9 cellular contexts compared by ENCODE assay signal in the genomic region with DNA sequence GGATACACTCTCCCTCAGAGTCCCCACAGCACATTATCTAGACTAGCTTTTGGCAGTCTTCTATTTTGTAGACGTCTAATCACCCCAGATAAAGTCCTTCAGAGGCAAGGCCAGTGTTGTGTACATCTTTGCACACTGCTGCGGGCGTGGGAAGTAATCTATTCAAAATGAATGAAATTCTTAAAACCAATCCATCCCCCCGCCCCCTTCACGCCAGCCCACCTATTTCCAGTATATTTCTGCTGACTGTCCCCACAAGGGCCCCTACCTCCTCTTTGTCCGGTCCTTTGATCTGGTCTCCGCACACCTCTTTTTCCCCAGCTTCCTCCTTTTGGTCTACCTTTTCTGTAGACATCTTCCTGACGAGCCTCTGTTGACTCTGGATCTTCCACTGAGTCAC. TPM values are rescaled to one million over a fixed set of nuclear protein-coding genes. Genes with fewer than 3 reads are reported as not detected.
A peak's percentile ranks its signal among the peaks of the same experiment; 100 is the strongest.
DNase-seq lines count a peak whose midpoint lies in the region; ATAC-seq and TF ChIP-seq lines count a peak whose summit lies in the region.
"Had no signal": no experiment of that assay in that cellular context is flagged by ENCODE, and none has a peak within 500 bp of the region (broad histone marks: within the 10 kb centered on the region; RNA-seq: fewer than 3 reads in every experiment).

No MANE protein-coding gene starts in this region.

- H3K9me3 ChIP-seq in PC-3 (ENCODE audit: low read length) (no peaks in the 10 kb centered on the region), endodermal cell (ENCODE audit: control insufficient read depth, low read length) (no peaks in the 10 kb centered on the region), neuron (ENCODE audit: low read length) (no peaks in the 10 kb centered on the region)

- peaks cover 8 to 20% of the 10 kb centered on the region in 2 donors for H3K36me3 Mint-ChIP-seq in CD14-positive monocyte
- H3K36me3 Mint-ChIP-seq in endodermal cell (ENCODE audit: low read depth) = peaks cover 27% of the 10 kb centered on the region

- CTCF ChIA-PET in PC-3 (lab: Charles Lee) = interaction anchor here (0.6 to 1.7 kb wide), 2 partner anchors 12 to 26 kb away, joined by 4 to 11 read pairs; no protein-coding TSS in a partner anchor

- H3F3A ChIP-seq in PC-3 (ENCODE audit: low read length, unreplicated experiment) = peaks cover 6% of the 10 kb centered on the region

- H3K9ac ChIP-seq in PC-3 (ENCODE audit: low read length) (no peak overlapping the region), endodermal cell (ENCODE audit: extremely low read depth, low read length, poor library complexity, severe bottlenecking) (peak overlapping the region; percentile 48)

- H3K4me3 ChIP-seq in PC-3 (ENCODE audit: low read length) = no peak overlapping the region; the same call in 1 of the 2 replicates
- H3K4me3 ChIP-seq in endodermal cell (ENCODE audit: low read length) = peak overlapping the region; percentile 97
- H3K4me3 ChIP-seq in neuron (ENCODE audit: low read length) = peak overlapping the region; percentile 74

- peaks cover 22% of the 10 kb centered on the region for H3K36me3 ChIP-seq in PC-3 (ENCODE audit: low read depth, low read length)
- peaks cover 52% of the 10 kb centered on the region for H3K36me3 ChIP-seq in endodermal cell (ENCODE audit: control insufficient read depth, insufficient read depth, low read length)
- peaks cover 35% of the 10 kb centered on the region for H3K36me3 ChIP-seq in neuron (ENCODE audit: insufficient read depth, low read length)

- H2AFZ ChIP-seq in PC-3 (ENCODE audit: low read length) (peak overlapping the region; percentile 76; the same call in 1 of the 2 replicates), neuron (ENCODE audit: low read depth, low read length) (no peak overlapping the region)

- peak overlapping the region; percentile 89 for H3K4me2 ChIP-seq in PC-3 (ENCODE audit: low read length)

- H3K9me3 Mint-ChIP-seq in CD14-positive monocyte (peaks cover 0 to 3% (median 0%) of the 10 kb centered on the region in 7 donors), endodermal cell (no peaks in the 10 kb centered on the region)

- H3K4me1 ChIP-seq in PC-3 (ENCODE audit: insufficient read depth, low read length) (peaks cover 17% of the 10 kb centered on the region), endodermal cell (ENCODE audit: control insufficient read depth, insufficient read depth, low read length) (peaks cover 27% of the 10 kb centered on the region), neuron (ENCODE audit: insufficient read depth, low read length) (peaks cover 38% of the 10 kb centered on the region)

- 21 to 44% methylated on average over 3 to 8 of the region's 8 CpGs for WGBS in endodermal cell (ENCODE audit: insufficient coverage in 1 of 2, insufficient read length in 1 of 2), 2 experiments

- BruUV-seq in PC-3 (replicated peaks; lab: Mats Ljungman, UMichigan) = no TSS peak

- H3K27ac ChIP-seq in PC-3 (ENCODE audit: low read length) (no peak overlapping the region), endodermal cell (ENCODE audit: low read depth, low read length) (peak overlapping the region; percentile 81)

- peaks cover 57% of the 10 kb centered on the region for H3K4me1 Mint-ChIP-seq in CD14-positive monocyte
- peaks cover 40% of the 10 kb centered on the region for H3K4me1 Mint-ChIP-seq in endodermal cell

- H3K27ac Mint-ChIP-seq in CD14-positive monocyte (peak overlapping the region in 6 of 7 donors; percentile 7 to 92 (median 81)), endodermal cell (peak overlapping the region; percentile 94)

- peak overlapping the region; percentile 72 to 82 for H3K4me3 Mint-ChIP-seq in CD14-positive monocyte
- H3K4me3 Mint-ChIP-seq in endodermal cell = peak overlapping the region; percentile 83

- DNase-seq in CD14-positive monocyte (ENCODE audit: low spot score) = no peak
- DNase-seq in PC-3 = no peak
- no peak for DNase-seq in endodermal cell
- no peak for DNase-seq in left lobe of liver (ENCODE audit: low spot score)

- H3K27me3 ChIP-seq in PC-3 (ENCODE audit: low read length) (no peaks in the 10 kb centered on the region), endodermal cell (ENCODE audit: control insufficient read depth, insufficient read depth, low read length, poor library complexity, severe bottlenecking) (no peaks in the 10 kb centered on the region), neuron (ENCODE audit: insufficient read depth, low read length) (no peaks in the 10 kb centered on the region)

- TF ChIP-seq CTCF in CD14-positive monocyte (IDR thresholded peaks at IDR 0.05) = no peak
- TF ChIP-seq CTCF in PC-3 (conservative IDR thresholded peaks at IDR 0.05; ENCODE audit: low read depth, low read length) = no peak
- no peak for TF ChIP-seq CTCF in endodermal cell (conservative IDR thresholded peaks at IDR 0.05)

- H4K20me1 ChIP-seq in PC-3 (ENCODE audit: low read length) = no peaks in the 10 kb centered on the region

- intact Hi-C loops in CD14-positive monocyte (cut with micrococcal nuclease) (loop anchor here (5.0 to 10.0 kb wide), 2 partner anchors 55 to 112 kb away; partner anchors contain the start of genes TUT1 (in 2 of the 2) and INTS5 (in 1 of the 2)), PC-3 (cut with micrococcal nuclease) (loop anchor here (2.0 kb wide), 1 partner anchor 22 kb away; the partner anchor contains the start of gene TTC9C)

- POLR2A ChIA-PET in PC-3 (lab: Charles Lee; ENCODE audit: unreplicated experiment) = interaction anchor here (0.6 to 0.7 kb wide), 6 partner anchors 47 to 154 kb away, joined by 3 to 11 read pairs (median 5); partner anchors contain the start of genes TAF6L and ZBTB3

- ATAC-seq in PC-3 (peak; percentile 10; the same call in 1 of the 2 replicates), HG03039 (IDR thresholded peaks at IDR 0.05; ENCODE audit: unreplicated experiment) (no peak), left lobe of liver (no peak), GM21619 (IDR thresholded peaks at IDR 0.05; ENCODE audit: unreplicated experiment) (no peak), HG02970 (IDR thresholded peaks at IDR 0.05; ENCODE audit: low FRiP score, unreplicated experiment) (no peak)

- H3K79me2 ChIP-seq in PC-3 (ENCODE audit: low read length) = 0 out of 2 replicates have a peak, but pooled peaks cover 5% of the 10 kb centered on the region

- H3K27me3 Mint-ChIP-seq in CD14-positive monocyte (ENCODE audit: low read depth in 3 of 3) (no peaks in the 10 kb centered on the region), endodermal cell (ENCODE audit: insufficient read depth) (no peaks in the 10 kb centered on the region)

- H3K9me2 ChIP-seq in PC-3 (replicated peaks; ENCODE audit: low read length) = no peaks in the 10 kb centered on the region

RNA-seq across cellular contexts. Expression of gene BSCL2, which starts 0.4 kb away (rescaled TPM):
- 10 to 100 TPM; 63.3 to 65.7 TPM for polyA plus RNA-seq in CD14-positive monocyte
- total RNA-seq in PC-3 (2014; rRNA removed) (65.7 and 73.4 TPM in 2 replicates), endodermal cell (10 to 100 TPM; 68.6 to 77.2 TPM), left lobe of liver (35.1 TPM)
- 132 TPM for polyA plus RNA-seq in endodermal cell (2013, experiment 1 of 2)
- polyA plus RNA-seq in endodermal cell (2013, experiment 2 of 2) = 108 TPM

RNA-seq across cellular contexts. Expression of gene GNG3, which starts 0.6 kb away (rescaled TPM):
- polyA plus RNA-seq in CD14-positive monocyte = under 1 TPM in 1 of 2 donors, not detected in 1; 0.23 TPM
- total RNA-seq in PC-3 (2014; rRNA removed) (not detected in 2 replicates), endodermal cell (1 to 10 TPM in 1 of 2 donors, under 1 TPM in 1; 0.40 to 1.7 TPM), left lobe of liver (0.20 TPM)
- polyA plus RNA-seq in endodermal cell (2013, experiment 1 of 2) = 24.8 TPM
- 18.6 TPM for polyA plus RNA-seq in endodermal cell (2013, experiment 2 of 2)
- total RNA-seq: HT1080 had no signal

RNA-seq across cellular contexts. Expression of gene LRRN4CL, which starts 17.5 kb away (rescaled TPM):
- not detected for polyA plus RNA-seq in CD14-positive monocyte
- total RNA-seq in PC-3 (2014; rRNA removed) (0.51 and 0.86 TPM in 2 replicates), endodermal cell (under 1 TPM; 0.55 to 0.99 TPM), left lobe of liver (not detected)
- polyA plus RNA-seq in endodermal cell (2013, experiment 1 of 2) = 0.14 TPM
- 0.17 TPM for polyA plus RNA-seq in endodermal cell (2013, experiment 2 of 2)

RNA-seq across cellular contexts. Expression of gene HNRNPUL2, which starts 20.4 kb away (rescaled TPM):
- under 1 TPM; 0.33 to 0.88 TPM for polyA plus RNA-seq in CD14-positive monocyte
- total RNA-seq in PC-3 (2014; rRNA removed) = 15.5 and 25.4 TPM in 2 replicates
- total RNA-seq in endodermal cell = 10 to 100 TPM; 48.1 to 49.8 TPM
- polyA plus RNA-seq in endodermal cell (2013, experiment 1 of 2) = 55.9 TPM
- 49.4 TPM for polyA plus RNA-seq in endodermal cell (2013, experiment 2 of 2)
- 13.7 TPM for total RNA-seq in left lobe of liver

RNA-seq across cellular contexts. Expression of gene TTC9C, which starts 21.4 kb away (rescaled TPM):
- polyA plus RNA-seq in CD14-positive monocyte = 10 to 100 TPM; 17.9 to 21.6 TPM
- total RNA-seq in PC-3 (2014; rRNA removed) (26.1 and 37.4 TPM in 2 replicates), endodermal cell (10 to 100 TPM; 40.0 to 55.4 TPM), left lobe of liver (11.2 TPM)
- polyA plus RNA-seq in endodermal cell (2013, experiment 1 of 2) = 58.7 TPM
- polyA plus RNA-seq in endodermal cell (2013, experiment 2 of 2) = 53.4 TPM
